In genomic region chr2:187461294-187462261, GRCh38 we compare ENCODE assay signal across 1 cellular context.
A peak's percentile ranks its signal among the peaks of the same experiment; 100 is the strongest.
TF ChIP-seq lines count a peak whose summit lies in the region.

No MANE protein-coding gene starts in this region.

TF ChIP-seq in HepG2, 621 proteins besides CTCF, POLR2A, EP300 and RAD21 (continued from another document and continues in another):
- TF ChIP-seq, protein P1, sequence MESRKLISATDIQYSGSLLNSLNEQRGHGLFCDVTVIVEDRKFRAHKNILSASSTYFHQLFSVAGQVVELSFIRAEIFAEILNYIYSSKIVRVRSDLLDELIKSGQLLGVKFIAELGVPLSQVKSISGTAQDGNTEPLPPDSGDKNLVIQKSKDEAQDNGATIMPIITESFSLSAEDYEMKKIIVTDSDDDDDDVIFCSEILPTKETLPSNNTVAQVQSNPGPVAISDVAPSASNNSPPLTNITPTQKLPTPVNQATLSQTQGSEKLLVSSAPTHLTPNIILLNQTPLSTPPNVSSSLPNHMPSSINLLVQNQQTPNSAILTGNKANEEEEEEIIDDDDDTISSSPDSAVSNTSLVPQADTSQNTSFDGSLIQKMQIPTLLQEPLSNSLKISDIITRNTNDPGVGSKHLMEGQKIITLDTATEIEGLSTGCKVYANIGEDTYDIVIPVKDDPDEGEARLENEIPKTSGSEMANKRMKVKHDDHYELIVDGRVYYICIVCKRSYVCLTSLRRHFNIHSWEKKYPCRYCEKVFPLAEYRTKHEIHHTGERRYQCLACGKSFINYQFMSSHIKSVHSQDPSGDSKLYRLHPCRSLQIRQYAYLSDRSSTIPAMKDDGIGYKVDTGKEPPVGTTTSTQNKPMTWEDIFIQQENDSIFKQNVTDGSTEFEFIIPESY (CRISPR knock-in tag; IDR thresholded peaks at IDR 0.05), result peak; percentile 63; the same call in 1 of the 2 replicates
- peak; percentile 65 for TF ChIP-seq CREM (IDR thresholded peaks at IDR 0.05)
- no peak for TF ChIP-seq CREM (CRISPR knock-in tag; IDR thresholded peaks at IDR 0.05)
- no peak for TF ChIP-seq JUNB (CRISPR knock-in tag; IDR thresholded peaks at IDR 0.05; ENCODE audit: borderline replicate concordance)
- no peak for TF ChIP-seq ZNF841 (CRISPR knock-in tag; IDR thresholded peaks at IDR 0.05; ENCODE audit: borderline replicate concordance)
- peak; percentile 99 for TF ChIP-seq CBX1 (IDR thresholded peaks at IDR 0.05; ENCODE audit: low read depth)
- TF ChIP-seq MIER2 (CRISPR knock-in tag; IDR thresholded peaks at IDR 0.05), result peak; percentile 83
- peak; percentile 96 for TF ChIP-seq ZNF605 (CRISPR knock-in tag; IDR thresholded peaks at IDR 0.05)
- TF ChIP-seq XBP1 (CRISPR knock-in tag; IDR thresholded peaks at IDR 0.05), result no peak
- 0 out of 2 replicates have a peak, but pooled peaks have one; percentile 67 for TF ChIP-seq ZFP36L1 (CRISPR knock-in tag; IDR thresholded peaks at IDR 0.05)
- no peak for TF ChIP-seq RNF219 (CRISPR knock-in tag; IDR thresholded peaks at IDR 0.05)
- no peak for TF ChIP-seq RBM22 (optimal IDR thresholded peaks at IDR 0.05; ENCODE audit: low read length)
- TF ChIP-seq FOXO1 (CRISPR knock-in tag; IDR thresholded peaks at IDR 0.05), result peak; percentile 46; the same call in 1 of the 2 replicates
- TF ChIP-seq FOXA3 (CRISPR knock-in tag; IDR thresholded peaks at IDR 0.05), result no peak
- TF ChIP-seq JARID2 (CRISPR knock-in tag; IDR thresholded peaks at IDR 0.05; ENCODE audit: insufficient replicate concordance), result no peak
- 0 out of 2 replicates have a peak, but pooled peaks have one; percentile 37 for TF ChIP-seq AHR (CRISPR knock-in tag; IDR thresholded peaks at IDR 0.05)
- TF ChIP-seq ZBTB21 (CRISPR knock-in tag; IDR thresholded peaks at IDR 0.05), result no peak
- TF ChIP-seq NFIB (CRISPR knock-in tag; IDR thresholded peaks at IDR 0.05; ENCODE audit: borderline replicate concordance), result no peak
- TF ChIP-seq RFXANK (CRISPR knock-in tag; IDR thresholded peaks at IDR 0.05), result 0 out of 2 replicates have a peak, but pooled peaks have one; percentile 69
- TF ChIP-seq, protein P2, sequence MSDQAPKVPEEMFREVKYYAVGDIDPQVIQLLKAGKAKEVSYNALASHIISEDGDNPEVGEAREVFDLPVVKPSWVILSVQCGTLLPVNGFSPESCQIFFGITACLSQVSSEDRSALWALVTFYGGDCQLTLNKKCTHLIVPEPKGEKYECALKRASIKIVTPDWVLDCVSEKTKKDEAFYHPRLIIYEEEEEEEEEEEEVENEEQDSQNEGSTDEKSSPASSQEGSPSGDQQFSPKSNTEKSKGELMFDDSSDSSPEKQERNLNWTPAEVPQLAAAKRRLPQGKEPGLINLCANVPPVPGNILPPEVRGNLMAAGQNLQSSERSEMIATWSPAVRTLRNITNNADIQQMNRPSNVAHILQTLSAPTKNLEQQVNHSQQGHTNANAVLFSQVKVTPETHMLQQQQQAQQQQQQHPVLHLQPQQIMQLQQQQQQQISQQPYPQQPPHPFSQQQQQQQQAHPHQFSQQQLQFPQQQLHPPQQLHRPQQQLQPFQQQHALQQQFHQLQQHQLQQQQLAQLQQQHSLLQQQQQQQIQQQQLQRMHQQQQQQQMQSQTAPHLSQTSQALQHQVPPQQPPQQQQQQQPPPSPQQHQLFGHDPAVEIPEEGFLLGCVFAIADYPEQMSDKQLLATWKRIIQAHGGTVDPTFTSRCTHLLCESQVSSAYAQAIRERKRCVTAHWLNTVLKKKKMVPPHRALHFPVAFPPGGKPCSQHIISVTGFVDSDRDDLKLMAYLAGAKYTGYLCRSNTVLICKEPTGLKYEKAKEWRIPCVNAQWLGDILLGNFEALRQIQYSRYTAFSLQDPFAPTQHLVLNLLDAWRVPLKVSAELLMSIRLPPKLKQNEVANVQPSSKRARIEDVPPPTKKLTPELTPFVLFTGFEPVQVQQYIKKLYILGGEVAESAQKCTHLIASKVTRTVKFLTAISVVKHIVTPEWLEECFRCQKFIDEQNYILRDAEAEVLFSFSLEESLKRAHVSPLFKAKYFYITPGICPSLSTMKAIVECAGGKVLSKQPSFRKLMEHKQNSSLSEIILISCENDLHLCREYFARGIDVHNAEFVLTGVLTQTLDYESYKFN (CRISPR knock-in tag; conservative IDR thresholded peaks at IDR 0.05), result no peak
- TF ChIP-seq GTF2F1 (IDR thresholded peaks at IDR 0.05; ENCODE audit: low read length), result no peak
- TF ChIP-seq, protein P3, sequence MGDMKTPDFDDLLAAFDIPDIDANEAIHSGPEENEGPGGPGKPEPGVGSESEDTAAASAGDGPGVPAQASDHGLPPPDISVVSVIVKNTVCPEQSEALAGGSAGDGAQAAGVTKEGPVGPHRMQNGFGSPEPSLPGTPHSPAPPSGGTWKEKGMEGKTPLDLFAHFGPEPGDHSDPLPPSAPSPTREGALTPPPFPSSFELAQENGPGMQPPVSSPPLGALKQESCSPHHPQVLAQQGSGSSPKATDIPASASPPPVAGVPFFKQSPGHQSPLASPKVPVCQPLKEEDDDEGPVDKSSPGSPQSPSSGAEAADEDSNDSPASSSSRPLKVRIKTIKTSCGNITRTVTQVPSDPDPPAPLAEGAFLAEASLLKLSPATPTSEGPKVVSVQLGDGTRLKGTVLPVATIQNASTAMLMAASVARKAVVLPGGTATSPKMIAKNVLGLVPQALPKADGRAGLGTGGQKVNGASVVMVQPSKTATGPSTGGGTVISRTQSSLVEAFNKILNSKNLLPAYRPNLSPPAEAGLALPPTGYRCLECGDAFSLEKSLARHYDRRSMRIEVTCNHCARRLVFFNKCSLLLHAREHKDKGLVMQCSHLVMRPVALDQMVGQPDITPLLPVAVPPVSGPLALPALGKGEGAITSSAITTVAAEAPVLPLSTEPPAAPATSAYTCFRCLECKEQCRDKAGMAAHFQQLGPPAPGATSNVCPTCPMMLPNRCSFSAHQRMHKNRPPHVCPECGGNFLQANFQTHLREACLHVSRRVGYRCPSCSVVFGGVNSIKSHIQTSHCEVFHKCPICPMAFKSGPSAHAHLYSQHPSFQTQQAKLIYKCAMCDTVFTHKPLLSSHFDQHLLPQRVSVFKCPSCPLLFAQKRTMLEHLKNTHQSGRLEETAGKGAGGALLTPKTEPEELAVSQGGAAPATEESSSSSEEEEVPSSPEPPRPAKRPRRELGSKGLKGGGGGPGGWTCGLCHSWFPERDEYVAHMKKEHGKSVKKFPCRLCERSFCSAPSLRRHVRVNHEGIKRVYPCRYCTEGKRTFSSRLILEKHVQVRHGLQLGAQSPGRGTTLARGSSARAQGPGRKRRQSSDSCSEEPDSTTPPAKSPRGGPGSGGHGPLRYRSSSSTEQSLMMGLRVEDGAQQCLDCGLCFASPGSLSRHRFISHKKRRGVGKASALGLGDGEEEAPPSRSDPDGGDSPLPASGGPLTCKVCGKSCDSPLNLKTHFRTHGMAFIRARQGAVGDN (CRISPR knock-in tag; IDR thresholded peaks at IDR 0.05), result peak; percentile 97
- TF ChIP-seq MTA1 (CRISPR knock-in tag; IDR thresholded peaks at IDR 0.05; ENCODE audit: borderline replicate concordance), result peak; percentile 89; the same call in 1 of the 2 replicates
- 0 out of 2 replicates have a peak, but pooled peaks have one; percentile 14 for TF ChIP-seq ZNF264 (CRISPR knock-in tag; IDR thresholded peaks at IDR 0.05)
- TF ChIP-seq IKZF4 (CRISPR knock-in tag; IDR thresholded peaks at IDR 0.05; ENCODE audit: borderline replicate concordance, low read depth, not compliant biosample characterization), result no peak
- no peak for TF ChIP-seq HNRNPK (IDR thresholded peaks at IDR 0.05; ENCODE audit: low read depth, low read length, poor library complexity, severe bottlenecking)
- TF ChIP-seq ZNF879 (CRISPR knock-in tag; IDR thresholded peaks at IDR 0.05), result peak; percentile 53; the same call in 1 of the 2 replicates
- no peak for TF ChIP-seq NRL (CRISPR knock-in tag; IDR thresholded peaks at IDR 0.05; ENCODE audit: borderline replicate concordance)
- TF ChIP-seq NR1H2 (CRISPR knock-in tag; IDR thresholded peaks at IDR 0.05; ENCODE audit: borderline replicate concordance, low read depth), result no peak
- TF ChIP-seq, protein P4, sequence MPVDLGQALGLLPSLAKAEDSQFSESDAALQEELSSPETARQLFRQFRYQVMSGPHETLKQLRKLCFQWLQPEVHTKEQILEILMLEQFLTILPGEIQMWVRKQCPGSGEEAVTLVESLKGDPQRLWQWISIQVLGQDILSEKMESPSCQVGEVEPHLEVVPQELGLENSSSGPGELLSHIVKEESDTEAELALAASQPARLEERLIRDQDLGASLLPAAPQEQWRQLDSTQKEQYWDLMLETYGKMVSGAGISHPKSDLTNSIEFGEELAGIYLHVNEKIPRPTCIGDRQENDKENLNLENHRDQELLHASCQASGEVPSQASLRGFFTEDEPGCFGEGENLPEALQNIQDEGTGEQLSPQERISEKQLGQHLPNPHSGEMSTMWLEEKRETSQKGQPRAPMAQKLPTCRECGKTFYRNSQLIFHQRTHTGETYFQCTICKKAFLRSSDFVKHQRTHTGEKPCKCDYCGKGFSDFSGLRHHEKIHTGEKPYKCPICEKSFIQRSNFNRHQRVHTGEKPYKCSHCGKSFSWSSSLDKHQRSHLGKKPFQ (CRISPR knock-in tag; IDR thresholded peaks at IDR 0.05; ENCODE audit: insufficient replicate concordance), result no peak
- TF ChIP-seq ZIK1 (CRISPR knock-in tag; IDR thresholded peaks at IDR 0.05; ENCODE audit: borderline replicate concordance, low read depth), result peak; percentile 92; the same call in 1 of the 2 replicates
- TF ChIP-seq ZBTB10 (CRISPR knock-in tag; IDR thresholded peaks at IDR 0.05; ENCODE audit: borderline replicate concordance), result no peak
- TF ChIP-seq GTF3A (CRISPR knock-in tag; conservative IDR thresholded peaks at IDR 0.05), result no peak
- TF ChIP-seq HCFC1 (IDR thresholded peaks at IDR 0.05; ENCODE audit: low read depth, low read length), result peak; percentile 27; the same call in 1 of the 2 replicates
- no peak for TF ChIP-seq PLRG1 (conservative IDR thresholded peaks at IDR 0.05)
- TF ChIP-seq ZNF260 (CRISPR knock-in tag; IDR thresholded peaks at IDR 0.05; ENCODE audit: borderline replicate concordance, low read depth), result no peak; the same call in 1 of the 2 replicates
- no peak for TF ChIP-seq ZNF557 (CRISPR knock-in tag; IDR thresholded peaks at IDR 0.05)
- no peak for TF ChIP-seq THYN1 (CRISPR knock-in tag; IDR thresholded peaks at IDR 0.05; ENCODE audit: borderline replicate concordance, low read depth)
- TF ChIP-seq ARNT2 (CRISPR knock-in tag; IDR thresholded peaks at IDR 0.05; ENCODE audit: low read depth), result peak; percentile 77
- no peak for TF ChIP-seq RBM39 (IDR thresholded peaks at IDR 0.05; ENCODE audit: low read depth, low read length, poor library complexity, severe bottlenecking)
- TF ChIP-seq ZBTB7B (CRISPR knock-in tag; IDR thresholded peaks at IDR 0.05), result 0 out of 2 replicates have a peak, but pooled peaks have one; percentile 33
- no peak for TF ChIP-seq SIX1 (CRISPR knock-in tag; IDR thresholded peaks at IDR 0.05; ENCODE audit: borderline replicate concordance)
- no peak for TF ChIP-seq TMF1 (CRISPR knock-in tag; IDR thresholded peaks at IDR 0.05; ENCODE audit: low read depth)
- TF ChIP-seq YY1 (IDR thresholded peaks at IDR 0.05; ENCODE audit: insufficient read depth, insufficient replicate concordance, low read depth, low read length), result peak; percentile 73
- TF ChIP-seq TOE1 (CRISPR knock-in tag; IDR thresholded peaks at IDR 0.05), result no peak
- TF ChIP-seq, protein P5, sequence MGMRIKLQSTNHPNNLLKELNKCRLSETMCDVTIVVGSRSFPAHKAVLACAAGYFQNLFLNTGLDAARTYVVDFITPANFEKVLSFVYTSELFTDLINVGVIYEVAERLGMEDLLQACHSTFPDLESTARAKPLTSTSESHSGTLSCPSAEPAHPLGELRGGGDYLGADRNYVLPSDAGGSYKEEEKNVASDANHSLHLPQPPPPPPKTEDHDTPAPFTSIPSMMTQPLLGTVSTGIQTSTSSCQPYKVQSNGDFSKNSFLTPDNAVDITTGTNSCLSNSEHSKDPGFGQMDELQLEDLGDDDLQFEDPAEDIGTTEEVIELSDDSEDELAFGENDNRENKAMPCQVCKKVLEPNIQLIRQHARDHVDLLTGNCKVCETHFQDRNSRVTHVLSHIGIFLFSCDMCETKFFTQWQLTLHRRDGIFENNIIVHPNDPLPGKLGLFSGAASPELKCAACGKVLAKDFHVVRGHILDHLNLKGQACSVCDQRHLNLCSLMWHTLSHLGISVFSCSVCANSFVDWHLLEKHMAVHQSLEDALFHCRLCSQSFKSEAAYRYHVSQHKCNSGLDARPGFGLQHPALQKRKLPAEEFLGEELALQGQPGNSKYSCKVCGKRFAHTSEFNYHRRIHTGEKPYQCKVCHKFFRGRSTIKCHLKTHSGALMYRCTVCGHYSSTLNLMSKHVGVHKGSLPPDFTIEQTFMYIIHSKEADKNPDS (CRISPR knock-in tag; IDR thresholded peaks at IDR 0.05), result no peak
- TF ChIP-seq RXRB (CRISPR knock-in tag; IDR thresholded peaks at IDR 0.05; ENCODE audit: borderline replicate concordance), result peak; percentile 31
- no peak for TF ChIP-seq ZNF672 (CRISPR knock-in tag; IDR thresholded peaks at IDR 0.05)
- TF ChIP-seq KDM5B (CRISPR knock-in tag; IDR thresholded peaks at IDR 0.05; ENCODE audit: borderline replicate concordance), result peak; percentile 94
- no peak for TF ChIP-seq CREB1 (IDR thresholded peaks at IDR 0.05)
- peak; percentile 29; the same call in 1 of the 2 replicates for TF ChIP-seq CREB1 (CRISPR knock-in tag; IDR thresholded peaks at IDR 0.05)
